ENCODE assay signal across 19 cellular contexts in the genomic region with DNA sequence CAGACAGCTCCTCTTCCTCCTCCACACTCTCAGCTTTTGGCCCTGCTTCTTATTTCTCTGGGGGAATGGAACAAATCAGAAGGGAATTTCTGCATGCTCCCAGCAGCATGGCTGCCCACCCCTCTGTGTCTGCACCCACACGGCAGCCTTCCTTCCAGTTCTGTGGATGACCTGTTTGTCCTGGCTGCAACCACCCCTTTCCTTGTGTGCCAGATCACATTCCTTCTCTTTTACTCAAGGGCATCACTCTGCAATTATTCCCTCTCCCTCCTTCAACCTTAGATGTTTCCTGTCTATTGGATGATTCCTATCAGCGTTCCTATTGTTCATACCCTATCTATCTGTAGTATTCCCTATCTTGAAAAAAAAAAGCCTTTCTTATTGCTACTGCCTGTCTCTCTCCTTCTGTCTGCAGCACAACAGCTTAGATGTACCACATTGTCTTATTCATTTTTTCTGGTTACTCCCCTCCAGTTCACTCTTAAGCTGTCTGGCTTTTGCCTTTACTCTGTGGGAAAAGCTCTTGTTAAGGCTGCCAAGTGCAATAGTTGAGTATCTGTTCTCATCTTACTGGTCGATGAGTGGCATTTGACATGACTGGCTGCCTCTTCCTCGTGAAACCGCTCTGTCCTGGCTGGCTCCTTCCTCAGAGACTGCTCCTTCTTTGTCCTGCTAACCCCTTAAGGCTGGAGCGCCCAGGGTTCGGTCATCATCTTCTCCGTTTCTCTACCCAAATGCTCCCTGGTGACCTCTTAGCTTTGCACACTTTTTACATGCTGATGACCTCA.
A peak's percentile ranks its signal among the peaks of the same experiment; 100 is the strongest.
DNase-seq lines count a peak whose midpoint lies in the region; ATAC-seq and TF ChIP-seq lines count a peak whose summit lies in the region.
"Had no signal": no experiment of that assay in that cellular context is flagged by ENCODE, and none has a peak within 500 bp of the region (broad histone marks: within the 10 kb centered on the region; RNA-seq: fewer than 3 reads in every experiment).

No MANE protein-coding gene starts in this region.

- H3K36me3 Mint-ChIP-seq in GM23338 (ENCODE audit: low read depth) = no peaks in the 10 kb centered on the region

- ATAC-seq in GM23338 (no peak), HG02798 (IDR thresholded peaks at IDR 0.05; ENCODE audit: poor library complexity, unreplicated experiment) (no peak), mucosa of descending colon (no peak)
- no peak for ATAC-seq in stimulated activated naive CD8-positive, alpha-beta T cell treated with anti-CD3 and anti-CD28 coated beads, Interleukin-15, amount 100 ng/mL, for 72 hours

- no peaks in the 10 kb centered on the region for H3K27me3 ChIP-seq in GM23338 (ENCODE audit: insufficient read depth)
- H3K27me3 ChIP-seq: SJSA1 had no signal

- H3K79me2 ChIP-seq in GM23338 (replicated peaks; ENCODE audit: insufficient read depth) = no peaks in the 10 kb centered on the region

- peaks cover 3% of the 10 kb centered on the region for H3K27me3 Mint-ChIP-seq in GM23338 (ENCODE audit: insufficient read depth, low read depth, poor library complexity)
- H3K27me3 Mint-ChIP-seq in stimulated activated naive CD8-positive, alpha-beta T cell treated with anti-CD3 and anti-CD28 coated beads, Interleukin-15, amount 100 ng/mL, for 72 hours = peaks cover 30% of the 10 kb centered on the region

- peaks cover 22% of the 10 kb centered on the region for H3K4me1 Mint-ChIP-seq in GM23338
- H3K4me1 Mint-ChIP-seq in stimulated activated naive CD8-positive, alpha-beta T cell treated with anti-CD3 and anti-CD28 coated beads, Interleukin-15, amount 100 ng/mL, for 72 hours = no peaks in the 10 kb centered on the region

- H3K9me2 ChIP-seq in GM23338 (ENCODE audit: insufficient read depth) = no peaks in the 10 kb centered on the region

- H3K9me3 Mint-ChIP-seq in GM23338 = no peaks in the 10 kb centered on the region
- no peaks in the 10 kb centered on the region for H3K9me3 Mint-ChIP-seq in stimulated activated naive CD8-positive, alpha-beta T cell treated with anti-CD3 and anti-CD28 coated beads, Interleukin-15, amount 100 ng/mL, for 72 hours

- no peak overlapping the region for H2AFZ ChIP-seq in GM23338

- intact Hi-C loops in mucosa of descending colon (cut with DNase I, micrococcal nuclease) = no loop called here

- no peak overlapping the region for H3K4me2 ChIP-seq in GM23338

- no peak overlapping the region for H3K4me3 Mint-ChIP-seq in GM23338
- no peak overlapping the region for H3K4me3 Mint-ChIP-seq in stimulated activated naive CD8-positive, alpha-beta T cell treated with anti-CD3 and anti-CD28 coated beads, Interleukin-15, amount 100 ng/mL, for 72 hours

- DNase-seq in AG10803 (ENCODE audit: low read depth) (peak; percentile 12), GM23338 (ENCODE audit: low spot score) (no peak), NCI-H226 (peak; percentile 31), coronary artery (ENCODE audit: low spot score) (peak; percentile 31), mucosa of descending colon (no peak), NAMALWA (ENCODE audit: low spot score) (no peak)
- no peak for DNase-seq in stimulated activated naive CD8-positive, alpha-beta T cell treated with anti-CD3 and anti-CD28 coated beads, Interleukin-15, amount 100 ng/mL, for 72 hours
- DNase-seq: ACHN, COR-L47, HCEC 1CT, KG1, NCI-H1092 treated with DMSO at 0.1 percent for 48 hours, NCI-H1694, NCI-H446, NCI-H748 treated with DMSO at 0.1 percent for 48 hours, OCI-M1 had no signal

- no peaks in the 10 kb centered on the region for H3K9me3 ChIP-seq in mucosa of descending colon
- H3K9me3 ChIP-seq: SJSA1 had no signal

- H3K4me1 ChIP-seq in GM23338 (ENCODE audit: insufficient read depth) (no peaks in the 10 kb centered on the region), mucosa of descending colon (ENCODE audit: low read depth) (no peaks in the 10 kb centered on the region)
- H3K4me1 ChIP-seq: SJSA1 had no signal

- TF ChIP-seq CTCF in AG10803 (conservative IDR thresholded peaks at IDR 0.05; ENCODE audit: low read length) (no peak), GM23338 (conservative IDR thresholded peaks at IDR 0.05; ENCODE audit: low read depth in 2 of 2) (no peak), coronary artery (IDR thresholded peaks at IDR 0.05) (no peak), mucosa of descending colon (IDR thresholded peaks at IDR 0.05) (no peak)

- H3F3A ChIP-seq in GM23338 (replicated peaks; ENCODE audit: low read depth) = no peaks in the 10 kb centered on the region

- no peak overlapping the region for H3K4me3 ChIP-seq in AG10803 (ENCODE audit: low read length)
- no peak overlapping the region for H3K4me3 ChIP-seq in GM23338
- H3K4me3 ChIP-seq in coronary artery = no peak overlapping the region
- H3K4me3 ChIP-seq in mucosa of descending colon = no peak overlapping the region
- H3K4me3 ChIP-seq: SJSA1 had no signal

- H4K20me1 ChIP-seq in GM23338 (replicated peaks; ENCODE audit: insufficient read depth) = peaks cover 3% of the 10 kb centered on the region; the same call in 1 of the 2 replicates

- H3K27ac Mint-ChIP-seq in GM23338 = peak overlapping the region; percentile 32; the same call in 1 of the 2 replicates
- no peak overlapping the region for H3K27ac Mint-ChIP-seq in stimulated activated naive CD8-positive, alpha-beta T cell treated with anti-CD3 and anti-CD28 coated beads, Interleukin-15, amount 100 ng/mL, for 72 hours

- no peak overlapping the region for H3K27ac ChIP-seq in GM23338 (ENCODE audit: low read depth)
- no peak overlapping the region for H3K27ac ChIP-seq in coronary artery
- H3K27ac ChIP-seq: RWPE1, SJSA1 had no signal

- no peaks in the 10 kb centered on the region for H3K36me3 ChIP-seq in GM23338 (ENCODE audit: insufficient read depth)
- H3K36me3 ChIP-seq in mucosa of descending colon (ENCODE audit: low read depth) = no peaks in the 10 kb centered on the region
- H3K36me3 ChIP-seq: SJSA1 had no signal

TF ChIP-seq in GM23338, 12 proteins besides CTCF, POLR2A, EP300 and RAD21:
- TF ChIP-seq EZH2 (IDR thresholded peaks at IDR 0.05; ENCODE audit: low read depth, unreplicated experiment) (no peak), CREB1 (CRISPR knock-in tag; IDR thresholded peaks at IDR 0.05; ENCODE audit: low read depth) (no peak), EZH2phosphoT487 (IDR thresholded peaks at IDR 0.05; ENCODE audit: unreplicated experiment) (no peak), ZNF331 (CRISPR knock-in tag; IDR thresholded peaks at IDR 0.05; ENCODE audit: low read depth) (no peak), JUNB (IDR thresholded peaks at IDR 0.05; ENCODE audit: unreplicated experiment) (no peak)
- TF ChIP-seq, protein P1, sequence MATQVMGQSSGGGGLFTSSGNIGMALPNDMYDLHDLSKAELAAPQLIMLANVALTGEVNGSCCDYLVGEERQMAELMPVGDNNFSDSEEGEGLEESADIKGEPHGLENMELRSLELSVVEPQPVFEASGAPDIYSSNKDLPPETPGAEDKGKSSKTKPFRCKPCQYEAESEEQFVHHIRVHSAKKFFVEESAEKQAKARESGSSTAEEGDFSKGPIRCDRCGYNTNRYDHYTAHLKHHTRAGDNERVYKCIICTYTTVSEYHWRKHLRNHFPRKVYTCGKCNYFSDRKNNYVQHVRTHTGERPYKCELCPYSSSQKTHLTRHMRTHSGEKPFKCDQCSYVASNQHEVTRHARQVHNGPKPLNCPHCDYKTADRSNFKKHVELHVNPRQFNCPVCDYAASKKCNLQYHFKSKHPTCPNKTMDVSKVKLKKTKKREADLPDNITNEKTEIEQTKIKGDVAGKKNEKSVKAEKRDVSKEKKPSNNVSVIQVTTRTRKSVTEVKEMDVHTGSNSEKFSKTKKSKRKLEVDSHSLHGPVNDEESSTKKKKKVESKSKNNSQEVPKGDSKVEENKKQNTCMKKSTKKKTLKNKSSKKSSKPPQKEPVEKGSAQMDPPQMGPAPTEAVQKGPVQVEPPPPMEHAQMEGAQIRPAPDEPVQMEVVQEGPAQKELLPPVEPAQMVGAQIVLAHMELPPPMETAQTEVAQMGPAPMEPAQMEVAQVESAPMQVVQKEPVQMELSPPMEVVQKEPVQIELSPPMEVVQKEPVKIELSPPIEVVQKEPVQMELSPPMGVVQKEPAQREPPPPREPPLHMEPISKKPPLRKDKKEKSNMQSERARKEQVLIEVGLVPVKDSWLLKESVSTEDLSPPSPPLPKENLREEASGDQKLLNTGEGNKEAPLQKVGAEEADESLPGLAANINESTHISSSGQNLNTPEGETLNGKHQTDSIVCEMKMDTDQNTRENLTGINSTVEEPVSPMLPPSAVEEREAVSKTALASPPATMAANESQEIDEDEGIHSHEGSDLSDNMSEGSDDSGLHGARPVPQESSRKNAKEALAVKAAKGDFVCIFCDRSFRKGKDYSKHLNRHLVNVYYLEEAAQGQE (IDR thresholded peaks at IDR 0.05; ENCODE audit: unreplicated experiment) = no peak

Comparison
In these comparisons a context has a peak if more than half of its experiments do, and no peak if none do; other contexts are left out.
1. DNase-seq: peak in AG10803 (single experiment), NCI-H226 (single experiment) and coronary artery (single experiment); none in GM23338 (single experiment), stimulated activated naive CD8-positive, alpha-beta T cell treated with anti-CD3 and anti-CD28 coated beads, Interleukin-15, amount 100 ng/mL, for 72 hours (0 of 2), mucosa of descending colon (0 of 3) and NAMALWA (single experiment).